Comparison of ENCODE assay signal across 13 cellular contexts in genomic region chr10:6722616-6723004, GRCh38.
DNase-seq lines count a peak whose midpoint lies in the region; ATAC-seq and TF ChIP-seq lines count a peak whose summit lies in the region.
"Had no signal": no experiment of that assay in that cellular context is flagged by ENCODE, and none has a peak within 500 bp of the region (broad histone marks: within the 10 kb centered on the region; RNA-seq: fewer than 3 reads in every experiment).

No MANE protein-coding gene starts in this region.

- TF ChIP-seq EP300 in ovary (IDR thresholded peaks at IDR 0.05): no peak

- peaks cover 6% of the 10 kb centered on the region; the same call in 1 of the 2 replicates for H3K9me3 ChIP-seq in MG63
- H3K9me3 ChIP-seq in ovary: no peaks in the 10 kb centered on the region
- H3K9me3 ChIP-seq: body of pancreas had no signal

- CTCF ChIA-PET in activated CD4-positive, alpha-beta T cell treated with anti-CD3 and anti-CD28 coated beads for 36 hours (lab: Charles Lee): interaction anchor here (0.7 to 1.0 kb wide), 2 partner anchors 44 to 198 kb away, joined by 3 read pairs; no protein-coding TSS in a partner anchor

- H3K36me3 ChIP-seq in MG63: no peaks in the 10 kb centered on the region
- H3K36me3 ChIP-seq in rectal smooth muscle tissue (ENCODE audit: control insufficient read depth, insufficient read depth, low read length): no peaks in the 10 kb centered on the region
- H3K36me3 ChIP-seq in ovary: no peaks in the 10 kb centered on the region

- H3K4me3 Mint-ChIP-seq in activated CD4-positive, alpha-beta T cell treated with anti-CD3 and anti-CD28 coated beads for 36 hours: no peak overlapping the region

- peak; percentile 70 for ATAC-seq in activated CD4-positive, alpha-beta T cell treated with anti-CD3 and anti-CD28 coated beads for 36 hours

- WGBS in ovary, 3 donors: 86 to 100% (median 90%) methylated on average over 1 of the region's 1 CpG

- H3K27me3 Mint-ChIP-seq in activated CD4-positive, alpha-beta T cell treated with anti-CD3 and anti-CD28 coated beads for 36 hours: peaks cover 49% of the 10 kb centered on the region

- peaks cover 9% of the 10 kb centered on the region for H3K4me1 Mint-ChIP-seq in activated CD4-positive, alpha-beta T cell treated with anti-CD3 and anti-CD28 coated beads for 36 hours

- POLR2A ChIA-PET in activated CD4-positive, alpha-beta T cell treated with anti-CD3 and anti-CD28 coated beads for 36 hours (lab: Charles Lee): no interaction called here

- TF ChIP-seq CTCF in epithelial cell of esophagus (IDR thresholded peaks at IDR 0.05; ENCODE audit: insufficient read depth, low read depth, low read length, missing control alignments) (no peak), ovary (IDR thresholded peaks at IDR 0.05) (no peak)

- H3K27ac ChIP-seq in rectal smooth muscle tissue (ENCODE audit: low read depth, low read length): peak overlapping the region; percentile 27
- H3K27ac ChIP-seq in ovary: no peak overlapping the region
- H3K27ac ChIP-seq: 22Rv1 had no signal

- no peaks in the 10 kb centered on the region for H3K36me3 Mint-ChIP-seq in activated CD4-positive, alpha-beta T cell treated with anti-CD3 and anti-CD28 coated beads for 36 hours (ENCODE audit: low read depth)

- no peak overlapping the region for H3K4me3 ChIP-seq in MG63
- H3K4me3 ChIP-seq in epithelial cell of esophagus (ENCODE audit: low read length): no peak overlapping the region
- H3K4me3 ChIP-seq in rectal smooth muscle tissue (ENCODE audit: low read length): no peak overlapping the region
- H3K4me3 ChIP-seq in ovary: no peak overlapping the region
- H3K4me3 ChIP-seq: body of pancreas had no signal

- intact Hi-C loops in activated CD4-positive, alpha-beta T cell treated with anti-CD3 and anti-CD28 coated beads for 36 hours (cut with DNase I, micrococcal nuclease): no loop called here
- intact Hi-C loops in ovary (cut with DNase I): no loop called here

- TF ChIP-seq POLR2A in ovary (IDR thresholded peaks at IDR 0.05): no peak

- H3K9ac ChIP-seq in rectal smooth muscle tissue (ENCODE audit: low read length): no peak overlapping the region

- no peaks in the 10 kb centered on the region for H3K9me3 Mint-ChIP-seq in activated CD4-positive, alpha-beta T cell treated with anti-CD3 and anti-CD28 coated beads for 36 hours (ENCODE audit: low read depth)

- no peak overlapping the region for H3K27ac Mint-ChIP-seq in activated CD4-positive, alpha-beta T cell treated with anti-CD3 and anti-CD28 coated beads for 36 hours

- H3K4me1 ChIP-seq in rectal smooth muscle tissue (ENCODE audit: control insufficient read depth, insufficient read depth, low read length): no peaks in the 10 kb centered on the region
- H3K4me1 ChIP-seq in ovary (ENCODE audit: insufficient read depth): no peaks in the 10 kb centered on the region
- H3K4me1 ChIP-seq: body of pancreas had no signal

- H3K27me3 ChIP-seq in MG63 (no peaks in the 10 kb centered on the region), rectal smooth muscle tissue (ENCODE audit: control insufficient read depth, insufficient read depth, low read length) (no peaks in the 10 kb centered on the region), ovary (no peaks in the 10 kb centered on the region)

- DNase-seq in activated CD4-positive, alpha-beta T cell treated with anti-CD3 and anti-CD28 coated beads for 36 hours: peak; percentile 59
- DNase-seq in activated CD4-positive, alpha-beta T cell treated with anti-CD3 and anti-CD28 coated beads, Interleukin-2, amount 50 U/mL, for 4 hours: no peak
- peak; percentile 15 for DNase-seq in MG63
- peak; percentile 47 for DNase-seq in epithelial cell of esophagus (ENCODE audit: low read depth)
- no peak for DNase-seq in globus pallidus (ENCODE audit: low spot score)
- DNase-seq in ovary: no peak
- DNase-seq in DMS79 treated with DMSO at 0.1 percent for 48 hours (lab: John Stamatoyannopoulos, UW): no peak
- DNase-seq: body of pancreas, erythroblast, islet precursor cell, NCI-H2081 treated with DMSO at 0.1 percent for 48 hours had no signal

Comparison
In these comparisons a context has a peak if more than half of its experiments do, and no peak if none do; other contexts are left out.
1. DNase-seq: peak in activated CD4-positive, alpha-beta T cell treated with anti-CD3 and anti-CD28 coated beads for 36 hours (single experiment), MG63 (single experiment) and epithelial cell of esophagus (single experiment); none in activated CD4-positive, alpha-beta T cell treated with anti-CD3 and anti-CD28 coated beads, Interleukin-2, amount 50 U/mL, for 4 hours (0 of 2), globus pallidus (single experiment), ovary (0 of 5) and DMS79 treated with DMSO at 0.1 percent for 48 hours (single experiment).